20 cellular contexts compared by ENCODE assay signal in the genomic region with DNA sequence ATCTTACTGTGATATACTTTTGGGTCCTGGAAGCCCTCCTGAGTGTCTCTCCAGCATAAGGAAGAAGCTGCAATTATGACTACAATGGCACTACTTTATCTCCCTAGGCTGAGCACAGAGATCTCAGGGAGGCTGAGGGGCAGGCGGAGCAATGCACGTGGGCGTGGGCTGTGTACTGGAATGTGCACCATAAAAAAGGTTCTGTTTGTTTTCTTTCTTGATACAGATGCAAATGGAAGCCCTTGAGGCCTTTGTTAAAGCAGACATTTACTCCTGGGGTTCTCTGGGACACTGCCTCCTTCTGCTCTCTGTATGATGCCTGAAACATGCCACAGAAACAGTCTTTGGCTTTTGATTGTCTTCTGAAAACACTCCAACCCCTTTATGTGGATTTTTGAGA.
A peak's percentile ranks its signal among the peaks of the same experiment; 100 is the strongest.
DNase-seq lines count a peak whose midpoint lies in the region; ATAC-seq, FAIRE-seq and TF ChIP-seq lines count a peak whose summit lies in the region.
"Had no signal": no experiment of that assay in that cellular context is flagged by ENCODE, and none has a peak within 500 bp of the region (broad histone marks: within the 10 kb centered on the region; RNA-seq: fewer than 3 reads in every experiment).

No MANE protein-coding gene starts in this region.

- FAIRE-seq in astrocyte (lab: Jason Lieb, UNC), result no peak

- H3K36me3 Mint-ChIP-seq in astrocyte (ENCODE audit: low read depth, unreplicated experiment), result no peaks in the 10 kb centered on the region
- H3K36me3 Mint-ChIP-seq: activated naive CD4-positive, alpha-beta T cell treated with anti-CD3 and anti-CD28 coated beads, Interleukin-2, amount 50 U/mL, for 72 hours; IgD-negative memory B cell; T-cell; type B pancreatic cell had no signal

- TF ChIP-seq EP300 in SK-N-SH (IDR thresholded peaks at IDR 0.05; ENCODE audit: borderline replicate concordance in 1 of 2, low read depth in 1 of 2, low read length in 1 of 2), result no peak

- H3K4me3 ChIP-seq in SK-N-SH (ENCODE audit: low read depth in 2 of 2, low read length in 1 of 2) (no peak overlapping the region), astrocyte (ENCODE audit: insufficient read depth, low read depth, low read length) (no peak overlapping the region)

- no peak for ATAC-seq in SK-N-SH treated with all-trans-retinoic acid at 6 μM for 48 hours
- ATAC-seq in GM21367 (IDR thresholded peaks at IDR 0.05; ENCODE audit: unreplicated experiment), result no peak
- ATAC-seq: activated naive CD4-positive, alpha-beta T cell treated with anti-CD3 and anti-CD28 coated beads, Interleukin-2, amount 50 U/mL, for 72 hours; left cardiac atrium; naive thymus-derived CD8-positive, alpha-beta T cell; T-cell had no signal

- H3K36me3 ChIP-seq in SK-N-SH (replicated peaks in 1 of 2; ENCODE audit: control insufficient read depth in 1 of 2, insufficient read depth in 2 of 2, low read length in 1 of 2), result no peaks in the 10 kb centered on the region
- no peaks in the 10 kb centered on the region for H3K36me3 ChIP-seq in astrocyte (ENCODE audit: insufficient read depth, low read length)

- no peaks in the 10 kb centered on the region for H4K20me1 ChIP-seq in SK-N-SH (ENCODE audit: insufficient read depth)
- H4K20me1 ChIP-seq in astrocyte (ENCODE audit: insufficient read depth, low read length), result no peaks in the 10 kb centered on the region

- peaks cover 15% of the 10 kb centered on the region for H3F3A ChIP-seq in SK-N-SH (replicated peaks; ENCODE audit: insufficient read depth)

- POLR2A ChIA-PET in SK-N-SH (lab: Yijun Ruan, JAX), result interaction anchor here (0.7 kb wide), 1 partner anchor 99 kb away, joined by 3 read pairs; no protein-coding TSS in a partner anchor

- H3K4me1 ChIP-seq in SK-N-SH (ENCODE audit: control insufficient read depth in 1 of 2, insufficient read depth in 2 of 2, low read depth in 1 of 2, low read length in 1 of 2) (peaks cover 0 to 5% of the 10 kb centered on the region in 2 experiments; a peak in 1 of 4 replicates), astrocyte (ENCODE audit: insufficient read depth, low read length) (peaks cover 23% of the 10 kb centered on the region)

- no peaks in the 10 kb centered on the region for H3K27me3 Mint-ChIP-seq in astrocyte (ENCODE audit: low read depth, unreplicated experiment)
- H3K27me3 Mint-ChIP-seq: naive thymus-derived CD8-positive, alpha-beta T cell; T-cell had no signal

- H3K79me2 ChIP-seq in SK-N-SH (ENCODE audit: insufficient read depth), result no peaks in the 10 kb centered on the region
- no peaks in the 10 kb centered on the region for H3K79me2 ChIP-seq in astrocyte (ENCODE audit: insufficient read depth, low read length)

- H3K27me3 ChIP-seq in SK-N-SH (ENCODE audit: insufficient read depth) (no peaks in the 10 kb centered on the region), astrocyte (ENCODE audit: insufficient read depth, low read length) (peaks cover 3% of the 10 kb centered on the region)

- 54% methylated on average over 3 of the region's 3 CpGs for WGBS in SK-N-SH (ENCODE audit: low lambda C conversion rate)

- H3K4me2 ChIP-seq in SK-N-SH (no peak overlapping the region), astrocyte (ENCODE audit: low read length) (no peak overlapping the region)

- H3K9ac ChIP-seq in SK-N-SH (no peak overlapping the region), astrocyte (ENCODE audit: low read length) (no peak overlapping the region)

- no peak overlapping the region for H3K4me3 Mint-ChIP-seq in astrocyte (ENCODE audit: unreplicated experiment)
- H3K4me3 Mint-ChIP-seq: CD14-positive monocyte, IgD-negative memory B cell, T-cell, type B pancreatic cell had no signal

- peak overlapping the region; percentile 47; the same call in 1 of the 2 replicates for H2AFZ ChIP-seq in SK-N-SH (ENCODE audit: low read depth)
- no peak overlapping the region for H2AFZ ChIP-seq in astrocyte (ENCODE audit: low read depth, low read length)

- CTCF ChIA-PET in SK-N-SH (lab: Yijun Ruan, JAX), result interaction anchor here (2.9 to 13.7 kb wide), 2 partner anchors 10 to 282 kb away, joined by 9 to 346 read pairs; no protein-coding TSS in a partner anchor

- no peak overlapping the region for H3K27ac Mint-ChIP-seq in astrocyte (ENCODE audit: unreplicated experiment)
- H3K27ac Mint-ChIP-seq: activated naive CD4-positive, alpha-beta T cell treated with anti-CD3 and anti-CD28 coated beads, Interleukin-2, amount 50 U/mL, for 72 hours; IgD-negative memory B cell; T-cell; type B pancreatic cell had no signal

- no peak for TF ChIP-seq RAD21 in SK-N-SH (IDR thresholded peaks at IDR 0.05; ENCODE audit: low read length)

- TF ChIP-seq CTCF in SK-N-SH (IDR thresholded peaks at IDR 0.05), result no peak
- no peak for TF ChIP-seq CTCF in astrocyte (IDR thresholded peaks at IDR 0.05; ENCODE audit: insufficient read depth, low read depth, low read length)

- H3K27ac ChIP-seq in SK-N-SH (ENCODE audit: low read depth in 2 of 2, low read length in 1 of 2), result no peak overlapping the region
- no peak overlapping the region for H3K27ac ChIP-seq in astrocyte (ENCODE audit: low read depth, low read length)

- H3K4me1 Mint-ChIP-seq in astrocyte (ENCODE audit: low read depth, unreplicated experiment), result peaks cover 18% of the 10 kb centered on the region
- H3K4me1 Mint-ChIP-seq: IgD-negative memory B cell had no signal

- no peaks in the 10 kb centered on the region for H3K9me2 ChIP-seq in SK-N-SH

- H3K9me3 ChIP-seq in SK-N-SH (0 out of 2 replicates have a peak, but pooled peaks cover 5% of the 10 kb centered on the region), astrocyte (ENCODE audit: insufficient read depth, low read depth, low read length) (no peaks in the 10 kb centered on the region)

- DNase-seq in SK-N-SH (no peak), astrocyte (ENCODE audit: low read depth) (peak; percentile 33), iris pigment epithelial cell (ENCODE audit: low read depth) (peak; percentile 28), NCI-H2107 treated with DMSO at 0.1 percent for 48 hours (lab: John Stamatoyannopoulos, UW; ENCODE audit: unreplicated experiment) (no peak), HUDEP-2 (lab: John Stamatoyannopoulos, UW; ENCODE audit: unreplicated experiment in 76 of 76) (no peak), anterior cingulate cortex (lab: John Stamatoyannopoulos, UW) (no peak)
- DNase-seq: 8988T; caudate nucleus; left cardiac atrium; naive thymus-derived CD8-positive, alpha-beta T cell; NCI-H524 treated with DMSO at 0.1 percent for 48 hours; right cardiac atrium; stimulated activated CD4-positive, alpha-beta T cell treated with anti-CD3 and anti-CD28 coated beads, Interleukin-4, amount 100 ng/mL, for 1 hour; T-cell had no signal

- peaks cover 9% of the 10 kb centered on the region for H3K9me3 Mint-ChIP-seq in astrocyte (ENCODE audit: unreplicated experiment)

TF ChIP-seq in SK-N-SH, 30 proteins besides CTCF, POLR2A, EP300 and RAD21:
- no peak for TF ChIP-seq SIN3A (IDR thresholded peaks at IDR 0.05; ENCODE audit: borderline replicate concordance, low read depth, low read length)
- TF ChIP-seq, protein P1, sequence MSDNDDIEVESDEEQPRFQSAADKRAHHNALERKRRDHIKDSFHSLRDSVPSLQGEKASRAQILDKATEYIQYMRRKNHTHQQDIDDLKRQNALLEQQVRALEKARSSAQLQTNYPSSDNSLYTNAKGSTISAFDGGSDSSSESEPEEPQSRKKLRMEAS (IDR thresholded peaks at IDR 0.05; ENCODE audit: low read depth), result no peak
- no peak for TF ChIP-seq POLR2AphosphoS5 (IDR thresholded peaks at IDR 0.05; ENCODE audit: low read depth, low read length)
- TF ChIP-seq MXI1 (IDR thresholded peaks at IDR 0.05; ENCODE audit: low read depth, low read length), result no peak
- no peak for TF ChIP-seq GATA2 (CRISPR knock-in tag; IDR thresholded peaks at IDR 0.05)
- no peak for TF ChIP-seq RFX5 (IDR thresholded peaks at IDR 0.05; ENCODE audit: low read length)
- no peak for TF ChIP-seq ELF1 (IDR thresholded peaks at IDR 0.05)
- no peak for TF ChIP-seq SMC3 (IDR thresholded peaks at IDR 0.05; ENCODE audit: low read depth, low read length)
- TF ChIP-seq FOXJ3 (CRISPR knock-in tag; IDR thresholded peaks at IDR 0.05), result no peak
- TF ChIP-seq, protein P2, sequence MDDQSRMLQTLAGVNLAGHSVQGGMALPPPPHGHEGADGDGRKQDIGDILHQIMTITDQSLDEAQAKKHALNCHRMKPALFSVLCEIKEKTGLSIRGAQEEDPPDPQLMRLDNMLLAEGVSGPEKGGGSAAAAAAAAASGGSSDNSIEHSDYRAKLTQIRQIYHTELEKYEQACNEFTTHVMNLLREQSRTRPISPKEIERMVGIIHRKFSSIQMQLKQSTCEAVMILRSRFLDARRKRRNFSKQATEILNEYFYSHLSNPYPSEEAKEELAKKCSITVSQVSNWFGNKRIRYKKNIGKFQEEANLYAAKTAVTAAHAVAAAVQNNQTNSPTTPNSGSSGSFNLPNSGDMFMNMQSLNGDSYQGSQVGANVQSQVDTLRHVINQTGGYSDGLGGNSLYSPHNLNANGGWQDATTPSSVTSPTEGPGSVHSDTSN (IDR thresholded peaks at IDR 0.05), result no peak

TF ChIP-seq in SK-N-SH treated with all-trans-retinoic acid at 6 μM for 48 hours, 23 proteins besides CTCF, POLR2A, EP300 and RAD21 (continues in another document):
- no peak for TF ChIP-seq ZNF565 (CRISPR knock-in tag; conservative IDR thresholded peaks at IDR 0.05; ENCODE audit: low read depth)
- no peak for TF ChIP-seq OSR1 (CRISPR knock-in tag; IDR thresholded peaks at IDR 0.05)
- no peak for TF ChIP-seq GLIS3 (CRISPR knock-in tag; IDR thresholded peaks at IDR 0.05)
- no peak for TF ChIP-seq ZNF8 (CRISPR knock-in tag; IDR thresholded peaks at IDR 0.05)
- TF ChIP-seq, protein P3, sequence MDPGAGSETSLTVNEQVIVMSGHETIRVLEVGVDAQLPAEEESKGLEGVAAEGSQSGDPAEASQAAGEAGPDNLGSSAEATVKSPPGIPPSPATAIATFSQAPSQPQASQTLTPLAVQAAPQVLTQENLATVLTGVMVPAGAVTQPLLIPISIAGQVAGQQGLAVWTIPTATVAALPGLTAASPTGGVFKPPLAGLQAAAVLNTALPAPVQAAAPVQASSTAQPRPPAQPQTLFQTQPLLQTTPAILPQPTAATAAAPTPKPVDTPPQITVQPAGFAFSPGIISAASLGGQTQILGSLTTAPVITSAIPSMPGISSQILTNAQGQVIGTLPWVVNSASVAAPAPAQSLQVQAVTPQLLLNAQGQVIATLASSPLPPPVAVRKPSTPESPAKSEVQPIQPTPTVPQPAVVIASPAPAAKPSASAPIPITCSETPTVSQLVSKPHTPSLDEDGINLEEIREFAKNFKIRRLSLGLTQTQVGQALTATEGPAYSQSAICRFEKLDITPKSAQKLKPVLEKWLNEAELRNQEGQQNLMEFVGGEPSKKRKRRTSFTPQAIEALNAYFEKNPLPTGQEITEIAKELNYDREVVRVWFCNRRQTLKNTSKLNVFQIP (CRISPR knock-in tag; IDR thresholded peaks at IDR 0.05; ENCODE audit: borderline replicate concordance, low read depth), result no peak
- TF ChIP-seq TOX (CRISPR knock-in tag; IDR thresholded peaks at IDR 0.05; ENCODE audit: borderline replicate concordance), result no peak
- no peak for TF ChIP-seq ISL1 (CRISPR knock-in tag; IDR thresholded peaks at IDR 0.05)

Comparison
In these comparisons a context has a peak if more than half of its experiments do, and no peak if none do; other contexts are left out.
1. DNase-seq: peak in astrocyte (single experiment) and iris pigment epithelial cell (single experiment); none in SK-N-SH (single experiment), NCI-H2107 treated with DMSO at 0.1 percent for 48 hours (single experiment), HUDEP-2 (0 of 76) and anterior cingulate cortex (0 of 58).